ENCODE assay signal across 8 cellular contexts in genomic region chr15:65421360-65422215, GRCh38. TPM values are rescaled to one million over a fixed set of nuclear protein-coding genes. Genes with fewer than 3 reads are reported as not detected.
A peak's percentile ranks its signal among the peaks of the same experiment; 100 is the strongest.
DNase-seq lines count a peak whose midpoint lies in the region; ATAC-seq and TF ChIP-seq lines count a peak whose summit lies in the region.

No MANE protein-coding gene starts in this region.

- H3K4me3 Mint-ChIP-seq in Calu3 (ENCODE audit: low read depth, unreplicated experiment), result peak overlapping the region; percentile 71

- TF ChIP-seq CTCF in Calu3 (IDR thresholded peaks at IDR 0.05; ENCODE audit: unreplicated experiment) (no peak), HL-60 (IDR thresholded peaks at IDR 0.05; ENCODE audit: insufficient read depth, low read length) (no peak), astrocyte of the spinal cord (IDR thresholded peaks at IDR 0.05; ENCODE audit: low read depth, low read length) (no peak), gastrocnemius medialis (IDR thresholded peaks at IDR 0.05 in 4 of 5, conservative IDR thresholded peaks at IDR 0.05 in 1 of 5) (no peak)

- in situ Hi-C loops in astrocyte of the spinal cord (cut with HindIII; ENCODE audit: low sequenced_read_pairs), result no loop called here
- in situ Hi-C loops in gastrocnemius medialis (cut with MboI; ENCODE audit: low sequenced_read_pairs in 4 of 4), result no loop called here

- TF ChIP-seq POLR2A in gastrocnemius medialis (IDR thresholded peaks at IDR 0.05), result peak in 1 of 2 donors; percentile 14

- intact Hi-C loops in Calu3 (cut with micrococcal nuclease; ENCODE audit: unreplicated experiment), result no loop called here
- intact Hi-C loops in gastrocnemius medialis (cut with DNase I; ENCODE audit: low total_unique reads), result no loop called here

- no peaks in the 10 kb centered on the region for H3K36me3 ChIP-seq in iPS-18a (ENCODE audit: control insufficient read depth, low read depth, low read length)
- no peaks in the 10 kb centered on the region for H3K36me3 ChIP-seq in gastrocnemius medialis

- BruUV-seq in Calu3 (replicated peaks; lab: Mats Ljungman, UMichigan), result no TSS peak

- H3K9me3 Mint-ChIP-seq in Calu3 (ENCODE audit: low read depth, unreplicated experiment), result no peaks in the 10 kb centered on the region

- H3K9ac ChIP-seq in iPS-18a (ENCODE audit: low read length), result peak overlapping the region; percentile 83

- DNase-seq in Calu3 (no peak), HL-60 (ENCODE audit: low read depth in 1 of 2, low spot score in 1 of 2) (no peak), astrocyte of the spinal cord (ENCODE audit: low read depth, low spot score) (peak; percentile 94), gastrocnemius medialis (peak; percentile 31 to 58), HCEC 1CT (no peak)
- DNase-seq in stimulated activated CD4-positive, alpha-beta T cell treated with anti-CD3 and anti-CD28 coated beads, Interleukin-4, amount 100 ng/mL, for 1 hour, result no peak
- DNase-seq in stimulated activated CD4-positive, alpha-beta T cell treated with anti-CD3 and anti-CD28 coated beads, Interleukin-12 subunit alpha, Interleukin-12 subunit beta, amount 100 ng/mL, for 4 hours, result no peak

- H3K9me3 ChIP-seq in iPS-18a (ENCODE audit: control insufficient read depth, low read depth, low read length) (no peaks in the 10 kb centered on the region), gastrocnemius medialis (no peaks in the 10 kb centered on the region)

- peaks cover 52% of the 10 kb centered on the region for H3K4me1 ChIP-seq in iPS-18a (ENCODE audit: control insufficient read depth, low read depth, low read length)
- H3K4me1 ChIP-seq in gastrocnemius medialis, result peaks cover 30 to 32% of the 10 kb centered on the region in 2 donors

- H3K27ac ChIP-seq in HL-60 (replicated peaks) (no peak overlapping the region), iPS-18a (ENCODE audit: low read length) (peak overlapping the region; percentile 85), gastrocnemius medialis (peak overlapping the region; percentile 81 to 87 (median 82))

- CTCF ChIA-PET in Calu3 (lab: Charles Lee), result interaction anchor here (0.5 to 1.0 kb wide), 5 partner anchors 11 to 751 kb away, joined by 3 to 4 read pairs (median 4); no protein-coding TSS in a partner anchor

- H3K4me3 ChIP-seq in HL-60 (replicated peaks; ENCODE audit: insufficient read depth, low read length), result peak overlapping the region; percentile 33; the same call in 1 of the 2 replicates
- H3K4me3 ChIP-seq in astrocyte of the spinal cord (ENCODE audit: low read depth, low read length), result peak overlapping the region; percentile 67
- H3K4me3 ChIP-seq in iPS-18a (ENCODE audit: low read length), result peak overlapping the region; percentile 62
- peak overlapping the region; percentile 62 to 90 (median 78) for H3K4me3 ChIP-seq in gastrocnemius medialis

- no peak overlapping the region for H3K27ac Mint-ChIP-seq in Calu3 (ENCODE audit: unreplicated experiment)

- peak; percentile 29 for ATAC-seq in gastrocnemius medialis

- peaks cover 39% of the 10 kb centered on the region for H3K27me3 ChIP-seq in HL-60 (ENCODE audit: insufficient read depth, poor library complexity, severe bottlenecking)
- peaks cover 7% of the 10 kb centered on the region for H3K27me3 ChIP-seq in iPS-18a (ENCODE audit: control insufficient read depth, insufficient read depth, low read length)
- H3K27me3 ChIP-seq in gastrocnemius medialis, result peaks cover 0 to 2% (median 0%) of the 10 kb centered on the region in 3 donors

- H3K27me3 Mint-ChIP-seq in Calu3 (ENCODE audit: unreplicated experiment), result peaks cover 96% of the 10 kb centered on the region

- peaks cover 17% of the 10 kb centered on the region for H3K36me3 Mint-ChIP-seq in Calu3 (ENCODE audit: insufficient read depth, unreplicated experiment)

- H3K4me1 Mint-ChIP-seq in Calu3 (ENCODE audit: low read depth, unreplicated experiment), result peaks cover 37% of the 10 kb centered on the region

RNA-seq across cellular contexts. Expression of gene IGDCC4, which starts 1.2 kb away (rescaled TPM):
- 0.17 and 0.64 TPM in 2 replicates for total RNA-seq in Calu3 (2022)
- total RNA-seq in gastrocnemius medialis, result 1 to 10 TPM; 2.3 to 7.4 (median 2.8) TPM

RNA-seq across cellular contexts. Expression of gene IGDCC3, which starts 43.8 kb away (rescaled TPM):
- not detected in 2 replicates for total RNA-seq in Calu3 (2022)
- not detected for total RNA-seq in gastrocnemius medialis

Comparison
In these comparisons a context has a peak if more than half of its experiments do, and no peak if none do; other contexts are left out.
1. DNase-seq: peak in astrocyte of the spinal cord (single experiment) and gastrocnemius medialis (2 of 2); none in Calu3 (single experiment), HL-60 (0 of 2), HCEC 1CT (single experiment), stimulated activated CD4-positive, alpha-beta T cell treated with anti-CD3 and anti-CD28 coated beads, Interleukin-4, amount 100 ng/mL, for 1 hour (single experiment) and stimulated activated CD4-positive, alpha-beta T cell treated with anti-CD3 and anti-CD28 coated beads, Interleukin-12 subunit alpha, Interleukin-12 subunit beta, amount 100 ng/mL, for 4 hours (single experiment).
2. Peak in every context shown above with its lines, with median percentiles within 50 percentile points of each other: H3K4me3 ChIP-seq.